19 cellular contexts compared by ENCODE assay signal in genomic region chr7:103307487-103308231, GRCh38. TPM values are rescaled to one million over a fixed set of nuclear protein-coding genes. Genes with fewer than 3 reads are reported as not detected.
DNase-seq lines count a peak whose midpoint lies in the region; ATAC-seq, FAIRE-seq and TF ChIP-seq lines count a peak whose summit lies in the region.
"Had no signal": no experiment of that assay in that cellular context is flagged by ENCODE, and none has a peak within 500 bp of the region (broad histone marks: within the 10 kb centered on the region; RNA-seq: fewer than 3 reads in every experiment).

No MANE protein-coding gene starts in this region.

- peak overlapping the region in 4 of 7 donors; percentile 6 to 42 (median 33) for H3K27ac Mint-ChIP-seq in CD4-positive, alpha-beta memory T cell

- intact Hi-C loops in CD4-positive, alpha-beta memory T cell (cut with micrococcal nuclease), result no loop called here
- intact Hi-C loops in dorsolateral prefrontal cortex (cut with DNase I) (no loop called here), Right ventricle myocardium superior (cut with DNase I) (no loop called here)

- H3K9me3 ChIP-seq in A549, result no peaks in the 10 kb centered on the region
- H3K9me3 ChIP-seq in CD4-positive, alpha-beta memory T cell (ENCODE audit: control insufficient read depth in 1 of 2, low read length in 2 of 2), result no peaks in the 10 kb centered on the region
- H3K9me3 ChIP-seq: BE2C, tibial artery had no signal

- H3K4me3 Mint-ChIP-seq in CD4-positive, alpha-beta memory T cell, result no peak overlapping the region

- no peak for FAIRE-seq in A549 (lab: Jason Lieb, UNC)
- FAIRE-seq: colon had no signal

- no peaks in the 10 kb centered on the region for H3K4me1 ChIP-seq in A549
- peaks cover 2% of the 10 kb centered on the region for H3K4me1 ChIP-seq in CD4-positive, alpha-beta memory T cell (ENCODE audit: insufficient read depth, low read length)
- H3K4me1 ChIP-seq: BE2C, parathyroid adenoma, tibial artery had no signal

- H3K4me2 ChIP-seq in A549, result no peak overlapping the region

- WGBS in A549 (ENCODE audit: missing lambda C conversion rate), result 84% methylated on average over 3 of the region's 3 CpGs

- no peaks in the 10 kb centered on the region for H3K9me3 Mint-ChIP-seq in CD4-positive, alpha-beta memory T cell

- H3K27me3 Mint-ChIP-seq in CD4-positive, alpha-beta memory T cell, result no peaks in the 10 kb centered on the region

- no peak overlapping the region for H3K4me3 ChIP-seq in A549
- H3K4me3 ChIP-seq in CD4-positive, alpha-beta memory T cell (ENCODE audit: low read length in 2 of 2), result no peak overlapping the region
- 0 out of 2 replicates have a peak overlapping the region, but pooled peaks have one; percentile 5 for H3K4me3 ChIP-seq in LNCaP clone FGC (ENCODE audit: low read depth, low read length)
- H3K4me3 ChIP-seq in dorsolateral prefrontal cortex, result no peak overlapping the region
- H3K4me3 ChIP-seq: tibial artery had no signal

- TF ChIP-seq CTCF in A549 (IDR thresholded peaks at IDR 0.05), result no peak
- TF ChIP-seq CTCF in LNCaP clone FGC (IDR thresholded peaks at IDR 0.05; ENCODE audit: control insufficient read depth, extremely low read depth, insufficient read depth), result no peak
- TF ChIP-seq CTCF in dorsolateral prefrontal cortex (IDR thresholded peaks at IDR 0.05 in 54 of 56, conservative IDR thresholded peaks at IDR 0.05 in 2 of 56; ENCODE audit: low read depth in 1 of 56, partially characterized antibody in 56 of 56), result no peak

- POLR2A ChIA-PET in A549 (lab: Yijun Ruan, JAX), result no interaction called here
- POLR2A ChIA-PET in CD4-positive, alpha-beta memory T cell (lab: Charles Lee; ENCODE audit: partially characterized antibody), result interaction anchor here (1.4 kb wide), 1 partner anchor 37 kb away, joined by 3 read pairs; the partner anchor contains the start of gene DNAJC2

- peaks cover under 1 to 7% (median 4%) of the 10 kb centered on the region in 4 donors for H3K4me1 Mint-ChIP-seq in CD4-positive, alpha-beta memory T cell

- ATAC-seq in A549, result peak; percentile 39 to 49; a peak in 3 of 6 replicates
- ATAC-seq in HG03354 (IDR thresholded peaks at IDR 0.05; ENCODE audit: poor library complexity, severe bottlenecking, unreplicated experiment), result no peak
- no peak for ATAC-seq in Right ventricle myocardium superior (ENCODE audit: poor library complexity)
- ATAC-seq: left ventricle myocardium superior had no signal

- no peak for TF ChIP-seq RAD21 in A549 (conservative IDR thresholded peaks at IDR 0.05 in 1 of 2, IDR thresholded peaks at IDR 0.05 in 1 of 2)

- no peak for TF ChIP-seq POLR2A in A549 (IDR thresholded peaks at IDR 0.05; ENCODE audit: low read length)

- TF ChIP-seq EP300 in A549 (IDR thresholded peaks at IDR 0.05), result no peak

- H3K36me3 Mint-ChIP-seq in CD4-positive, alpha-beta memory T cell, result peaks cover 34 to 81% of the 10 kb centered on the region in 2 donors

- DNase-seq in A549 (ENCODE audit: low read depth in 1 of 2, low spot score in 1 of 2) (no peak), LNCaP clone FGC (ENCODE audit: low read depth) (peak; percentile 49), dorsolateral prefrontal cortex (no peak), NCI-H1048 (lab: John Stamatoyannopoulos, UW) (no peak), AG08396 (ENCODE audit: low spot score) (no peak), Right ventricle myocardium superior (no peak)
- no peak for DNase-seq in CD4-positive, alpha-beta memory T cell
- DNase-seq: activated CD4-positive, alpha-beta T cell treated with anti-CD3 and anti-CD28 coated beads for 4 hours; activated T-cell treated with anti-CD3 and anti-CD28 coated beads, Interleukin-2, amount 50 U/mL, for 1 hour; aorta; BE2C; left ventricle myocardium superior; NCI-H1417; NCI-H2227 treated with DMSO at 0.1 percent for 48 hours; stimulated activated CD4-positive, alpha-beta T cell treated with anti-CD3 and anti-CD28 coated beads, Interleukin-4, amount 100 ng/mL, for 1 hour; tibial artery had no signal

- no peak overlapping the region for H3K27ac ChIP-seq in A549
- H3K27ac ChIP-seq in CD4-positive, alpha-beta memory T cell (ENCODE audit: low read depth, low read length), result no peak overlapping the region
- peak overlapping the region in 53 of 59 donors; percentile 20 to 86 (median 68) for H3K27ac ChIP-seq in dorsolateral prefrontal cortex
- H3K27ac ChIP-seq: parathyroid adenoma, tibial artery had no signal

- CTCF ChIA-PET in A549 (lab: Yijun Ruan, JAX), result interaction anchor here (1.1 kb wide), 1 partner anchor 10 kb away, joined by 5 read pairs; the partner anchor contains the start of gene PMPCB
- CTCF ChIA-PET in CD4-positive, alpha-beta memory T cell (lab: Charles Lee; ENCODE audit: partially characterized antibody), result interaction anchor here (1.6 kb wide), 1 partner anchor 10 kb away, joined by 5 read pairs; the partner anchor contains the start of gene PMPCB

- H3K36me3 ChIP-seq in CD4-positive, alpha-beta memory T cell (ENCODE audit: insufficient read depth, low read length), result peaks cover 71% of the 10 kb centered on the region

- no peaks in the 10 kb centered on the region for H3K27me3 ChIP-seq in CD4-positive, alpha-beta memory T cell (ENCODE audit: insufficient read depth, low read length)
- H3K27me3 ChIP-seq in dorsolateral prefrontal cortex, result no peaks in the 10 kb centered on the region
- H3K27me3 ChIP-seq: BE2C, tibial artery had no signal

TF ChIP-seq in A549, 52 proteins besides CTCF, POLR2A, EP300 and RAD21 (continues in another document):
- TF ChIP-seq RNF2 (IDR thresholded peaks at IDR 0.05; ENCODE audit: borderline replicate concordance, low read depth) (no peak), RARB (CRISPR knock-in tag; IDR thresholded peaks at IDR 0.05) (no peak), EHMT2 (IDR thresholded peaks at IDR 0.05; ENCODE audit: low read depth) (no peak), ZC3H11A (IDR thresholded peaks at IDR 0.05) (no peak), KDM5A (IDR thresholded peaks at IDR 0.05) (no peak), HOXB13 (CRISPR knock-in tag; IDR thresholded peaks at IDR 0.05; ENCODE audit: low read depth) (no peak), CHD4 (IDR thresholded peaks at IDR 0.05; ENCODE audit: borderline replicate concordance) (no peak), CBX8 (IDR thresholded peaks at IDR 0.05) (no peak), HEYL (CRISPR knock-in tag; IDR thresholded peaks at IDR 0.05) (no peak), CBX2 (IDR thresholded peaks at IDR 0.05; ENCODE audit: borderline replicate concordance, low read depth) (no peak), MAZ (IDR thresholded peaks at IDR 0.05; ENCODE audit: borderline replicate concordance, low read depth, low read length) (no peak), JUNB (IDR thresholded peaks at IDR 0.05) (no peak), ZSCAN20 (CRISPR knock-in tag; IDR thresholded peaks at IDR 0.05) (no peak)
- TF ChIP-seq, protein P1, sequence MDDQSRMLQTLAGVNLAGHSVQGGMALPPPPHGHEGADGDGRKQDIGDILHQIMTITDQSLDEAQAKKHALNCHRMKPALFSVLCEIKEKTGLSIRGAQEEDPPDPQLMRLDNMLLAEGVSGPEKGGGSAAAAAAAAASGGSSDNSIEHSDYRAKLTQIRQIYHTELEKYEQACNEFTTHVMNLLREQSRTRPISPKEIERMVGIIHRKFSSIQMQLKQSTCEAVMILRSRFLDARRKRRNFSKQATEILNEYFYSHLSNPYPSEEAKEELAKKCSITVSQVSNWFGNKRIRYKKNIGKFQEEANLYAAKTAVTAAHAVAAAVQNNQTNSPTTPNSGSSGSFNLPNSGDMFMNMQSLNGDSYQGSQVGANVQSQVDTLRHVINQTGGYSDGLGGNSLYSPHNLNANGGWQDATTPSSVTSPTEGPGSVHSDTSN (IDR thresholded peaks at IDR 0.05), result no peak
- TF ChIP-seq, protein P2, sequence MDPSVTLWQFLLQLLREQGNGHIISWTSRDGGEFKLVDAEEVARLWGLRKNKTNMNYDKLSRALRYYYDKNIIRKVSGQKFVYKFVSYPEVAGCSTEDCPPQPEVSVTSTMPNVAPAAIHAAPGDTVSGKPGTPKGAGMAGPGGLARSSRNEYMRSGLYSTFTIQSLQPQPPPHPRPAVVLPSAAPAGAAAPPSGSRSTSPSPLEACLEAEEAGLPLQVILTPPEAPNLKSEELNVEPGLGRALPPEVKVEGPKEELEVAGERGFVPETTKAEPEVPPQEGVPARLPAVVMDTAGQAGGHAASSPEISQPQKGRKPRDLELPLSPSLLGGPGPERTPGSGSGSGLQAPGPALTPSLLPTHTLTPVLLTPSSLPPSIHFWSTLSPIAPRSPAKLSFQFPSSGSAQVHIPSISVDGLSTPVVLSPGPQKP (IDR thresholded peaks at IDR 0.05; ENCODE audit: low read depth, low read length), result no peak

RNA-seq across cellular contexts. Expression of gene PMPCB, which starts 10.4 kb away (rescaled TPM):
- polyA plus RNA-seq in A549 (2011; rRNA removed) (99.3 and 102 TPM in 2 replicates), A549 (2017; fragmentation: RNase III; extraction: RNeasy Plus Mini Kit Qiagen cat#74134 plus additional on column Dnase treatment) (75.8 to 77.2 TPM (median 76.8 TPM) in 3 replicates)
- polyA plus RNA-seq in A549 (2012; cell fraction: cytosol; rRNA removed), result 51.0 and 53.2 TPM in 2 replicates
- polyA plus RNA-seq in A549 (2012; cell fraction: nucleus; rRNA removed), result 44.6 and 60.8 TPM in 2 replicates
- polyA minus RNA-seq in A549 (2011; rRNA and poly(A)+ RNA removed), result 24.9 and 28.2 TPM in 2 replicates
- 10 to 100 TPM; 72.7 to 76.2 TPM for total RNA-seq in CD4-positive, alpha-beta memory T cell
- 10 to 100 TPM; 71.2 to 86.1 TPM for polyA plus RNA-seq in CD4-positive, alpha-beta memory T cell
- total RNA-seq in dorsolateral prefrontal cortex (10 to 100 TPM; 42.8 to 87.8 (median 68.7) TPM), Right ventricle myocardium superior (73.7 TPM)

RNA-seq across cellular contexts. Expression of gene DNAJC2, which starts 36.9 kb away (rescaled TPM):
- 36.8 and 63.3 TPM in 2 replicates for polyA plus RNA-seq in A549 (2011; rRNA removed)
- 17.7 and 18.6 TPM in 2 replicates for polyA plus RNA-seq in A549 (2012; cell fraction: cytosol; rRNA removed)
- polyA plus RNA-seq in A549 (2012; cell fraction: nucleus; rRNA removed), result 25.0 and 32.0 TPM in 2 replicates
- polyA plus RNA-seq in A549 (2017; fragmentation: RNase III; extraction: RNeasy Plus Mini Kit Qiagen cat#74134 plus additional on column Dnase treatment), result 46.5 to 55.8 TPM (median 48.8 TPM) in 3 replicates
- polyA minus RNA-seq in A549 (2011; rRNA and poly(A)+ RNA removed), result 4.9 and 6.8 TPM in 2 replicates
- 10 to 100 TPM; 36.0 to 40.5 TPM for total RNA-seq in CD4-positive, alpha-beta memory T cell
- polyA plus RNA-seq in CD4-positive, alpha-beta memory T cell, result 10 to 100 TPM; 10.6 to 26.5 TPM
- 10 to 100 TPM; 12.1 to 30.8 (median 19.6) TPM for total RNA-seq in dorsolateral prefrontal cortex
- total RNA-seq in Right ventricle myocardium superior, result 11.9 TPM

RNA-seq across cellular contexts. Expression of gene PSMC2, which starts 39.8 kb away (rescaled TPM):
- polyA plus RNA-seq in A549 (2011; rRNA removed), result 211 and 287 TPM in 2 replicates
- 125 and 144 TPM in 2 replicates for polyA plus RNA-seq in A549 (2012; cell fraction: cytosol; rRNA removed)
- polyA plus RNA-seq in A549 (2012; cell fraction: nucleus; rRNA removed), result 56.0 and 110 TPM in 2 replicates
- 246 to 259 TPM (median 252 TPM) in 3 replicates for polyA plus RNA-seq in A549 (2017; fragmentation: RNase III; extraction: RNeasy Plus Mini Kit Qiagen cat#74134 plus additional on column Dnase treatment)
- polyA minus RNA-seq in A549 (2011; rRNA and poly(A)+ RNA removed), result 75.2 and 77.0 TPM in 2 replicates
- total RNA-seq in CD4-positive, alpha-beta memory T cell, result 10 to 100 TPM; 68.2 to 69.3 TPM
- polyA plus RNA-seq in CD4-positive, alpha-beta memory T cell, result 100 to 1,000 TPM; 133 to 169 TPM
- total RNA-seq in dorsolateral prefrontal cortex, result 100 to 1,000 TPM in 53 of 120 experiments, 10 to 100 TPM in 67; 55.9 to 133 (median 99.4) TPM
- 120 TPM for total RNA-seq in Right ventricle myocardium superior

Comparison
In these comparisons a context has a peak if more than half of its experiments do, and no peak if none do; other contexts are left out.
1. ATAC-seq: peak in A549 (2 of 2); none in HG03354 (single experiment) and Right ventricle myocardium superior (single experiment).
2. H3K27ac ChIP-seq: peak in dorsolateral prefrontal cortex (53 of 59); none in A549 (0 of 2) and CD4-positive, alpha-beta memory T cell (single experiment).